24 cellular contexts compared by ENCODE assay signal in genomic region chr20:15287331-15287730, GRCh38.
"Had no signal": no experiment of that assay in that cellular context is flagged by ENCODE, and none has a peak within 500 bp of the region (broad histone marks: within the 10 kb centered on the region; RNA-seq: fewer than 3 reads in every experiment).

No MANE protein-coding gene starts in this region.

- H3K36me3 ChIP-seq: MG63, SJSA1 had no signal

- H3K4me1 ChIP-seq: SJSA1 had no signal

- DNase-seq: IMR-90; Karpas-422; KG1; MG63; NCI-H1092; NCI-H1436 treated with DMSO at 0.1 percent for 48 hours; NCI-H1694; NCI-H187 treated with DMSO at 0.1 percent for 48 hours; NCI-H2029 treated with DMSO at 0.1 percent for 48 hours; NCI-H2107; NCI-H345; NCI-H510A treated with DMSO at 0.1 percent for 48 hours; NCI-H526; NCI-H748 treated with DMSO at 0.1 percent for 48 hours; NK-92 treated with Interleukin-12 subunit alpha and Interleukin-12 subunit beta, amount 100 ng/mL, for 24 hours; OCI-M1; Right ventricle myocardium superior; RPMI8226; SIG-M5; T-helper 2 cell had no signal

- H3K4me3 ChIP-seq: MG63, SJSA1, SK-N-MC had no signal

- H3K9me3 ChIP-seq: MG63, SJSA1 had no signal

- ATAC-seq: HepG2 had no signal

- FAIRE-seq: HepG2, RCC 7860 had no signal

- H3K27ac ChIP-seq: SJSA1, SK-N-MC had no signal

- H3K27me3 ChIP-seq: MG63, SJSA1 had no signal
